9 cellular contexts compared by ENCODE assay signal in genomic region chr9:104765138-104765537, GRCh38. TPM values are rescaled to one million over a fixed set of nuclear protein-coding genes. Genes with fewer than 3 reads are reported as not detected.
A peak's percentile ranks its signal among the peaks of the same experiment; 100 is the strongest.
DNase-seq lines count a peak whose midpoint lies in the region; ATAC-seq, FAIRE-seq and TF ChIP-seq lines count a peak whose summit lies in the region.
"Had no signal": no experiment of that assay in that cellular context is flagged by ENCODE, and none has a peak within 500 bp of the region (broad histone marks: within the 10 kb centered on the region; RNA-seq: fewer than 3 reads in every experiment).

No MANE protein-coding gene starts in this region.

- FAIRE-seq in frontal cortex (lab: Jason Lieb, UNC) = no peak

- no peaks in the 10 kb centered on the region for H3K9me3 Mint-ChIP-seq in mesothelial cell of epicardium

- peaks cover 10% of the 10 kb centered on the region for H3K4me1 Mint-ChIP-seq in mesothelial cell of epicardium

- TF ChIP-seq CTCF in mesothelial cell of epicardium (IDR thresholded peaks at IDR 0.05; ENCODE audit: unreplicated experiment) (no peak), GM20000 (IDR thresholded peaks at IDR 0.05; ENCODE audit: extremely low read depth, missing control alignments) (no peak)

- H3K36me3 Mint-ChIP-seq in mesothelial cell of epicardium = peaks cover 1% of the 10 kb centered on the region

- peak overlapping the region; percentile 86 for H3K4me3 Mint-ChIP-seq in mesothelial cell of epicardium

- H3K27ac Mint-ChIP-seq in mesothelial cell of epicardium = no peak overlapping the region

- peak; percentile 63 for ATAC-seq in GM18520 (IDR thresholded peaks at IDR 0.05; ENCODE audit: unreplicated experiment)
- ATAC-seq in GM21528 (IDR thresholded peaks at IDR 0.05; ENCODE audit: low FRiP score, unreplicated experiment) = peak; percentile 33

- no peaks in the 10 kb centered on the region for H3K27me3 Mint-ChIP-seq in mesothelial cell of epicardium (ENCODE audit: low read depth)

- DNase-seq in NCI-H526 treated with DMSO at 0.1 percent for 48 hours (lab: John Stamatoyannopoulos, UW) (peak; percentile 91), mesothelial cell of epicardium (ENCODE audit: low spot score in 2 of 2, unreplicated experiment in 2 of 2) (no peak), GM20000 (ENCODE audit: low spot score) (no peak), NCI-H1048 (lab: John Stamatoyannopoulos, UW) (no peak), frontal cortex (ENCODE audit: low spot score in 2 of 2) (no peak)
- DNase-seq: activated gamma-delta T cell treated with Interleukin-2 at 50 U/mL for 16 hours; stimulated activated CD4-positive, alpha-beta T cell treated with anti-CD3 and anti-CD28 coated beads, Interleukin-1b, Interleukin-23, amount 100 ng/mL, for 48 hours had no signal

RNA-seq across cellular contexts. Expression of gene NIPSNAP3B, which starts 1.2 kb away (rescaled TPM):
- 9.2 to 10.1 TPM (median 9.9 TPM) in 3 replicates for total RNA-seq in mesothelial cell of epicardium
- total RNA-seq in frontal cortex = 13.5 TPM

RNA-seq across cellular contexts. Expression of gene NIPSNAP3A, which starts 17.7 kb away (rescaled TPM):
- total RNA-seq in mesothelial cell of epicardium = 25.1 to 26.2 TPM (median 25.6 TPM) in 3 replicates
- total RNA-seq in frontal cortex = 107 TPM
